14 cellular contexts compared by ENCODE assay signal in the genomic region with DNA sequence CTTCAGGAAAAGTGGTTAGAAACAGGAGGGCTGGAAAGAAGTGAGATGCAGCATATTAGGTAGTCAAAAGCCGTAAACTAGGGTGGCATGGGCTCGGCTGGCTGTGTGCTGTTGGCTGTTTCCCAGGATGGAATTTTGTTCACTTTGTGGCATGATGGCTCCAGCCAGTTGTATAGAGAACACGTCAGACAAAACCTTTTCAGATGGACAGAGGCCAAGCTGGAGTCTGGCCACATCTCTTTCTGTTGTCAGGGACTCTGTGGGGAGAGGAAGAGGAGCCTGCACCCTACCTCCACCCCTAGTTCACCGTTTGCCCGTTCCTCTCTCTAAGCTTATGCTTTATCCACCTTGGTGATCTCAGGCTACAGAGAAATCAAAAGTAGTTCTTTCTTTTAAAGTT. TPM values are rescaled to one million over a fixed set of nuclear protein-coding genes. Genes with fewer than 3 reads are reported as not detected.
DNase-seq lines count a peak whose midpoint lies in the region; ATAC-seq lines count a peak whose summit lies in the region.
"Had no signal": no experiment of that assay in that cellular context is flagged by ENCODE, and none has a peak within 500 bp of the region (broad histone marks: within the 10 kb centered on the region; RNA-seq: fewer than 3 reads in every experiment).

No MANE protein-coding gene starts in this region.

- DNase-seq in NCI-H748 (lab: John Stamatoyannopoulos, UW; ENCODE audit: unreplicated experiment) (peak; percentile 66), NCI-H748 treated with DMSO at 0.1 percent for 48 hours (lab: John Stamatoyannopoulos, UW) (no peak), dermis blood vessel endothelial cell (peak; percentile 28), medulla oblongata (ENCODE audit: extremely low spot score) (peak; percentile 61), ureter (ENCODE audit: low spot score) (peak; percentile 64), SW480 (ENCODE audit: low spot score) (no peak)
- no peak for DNase-seq in stimulated activated naive CD8-positive, alpha-beta T cell treated with anti-CD3 and anti-CD28 coated beads, Interleukin-15, Interleukin-2, amounts not matched to agents 100 U/mL and 50 U/mL, for 24 hours
- DNase-seq in activated naive CD4-positive, alpha-beta T cell treated with anti-CD3 and anti-CD28 coated beads, Interleukin-2, amount 50 U/mL, for 72 hours (ENCODE audit: low spot score in 2 of 2): no peak
- DNase-seq: activated T-cell treated with anti-CD3 and anti-CD28 coated beads, Interleukin-2, amount 50 U/mL, for 4 hours; endodermal cell; kidney glomerular epithelial cell; NCI-H69; stimulated activated naive CD4-positive, alpha-beta T cell; T-helper 9 cell had no signal

- ATAC-seq in stimulated activated naive CD8-positive, alpha-beta T cell treated with anti-CD3 and anti-CD28 coated beads, Interleukin-15, Interleukin-2, amounts not matched to agents 100 U/mL and 50 U/mL, for 24 hours: no peak
- ATAC-seq in activated naive CD4-positive, alpha-beta T cell treated with anti-CD3 and anti-CD28 coated beads, Interleukin-2, amount 50 U/mL, for 72 hours: no peak
- ATAC-seq: activated T-cell treated with anti-CD3 and anti-CD28 coated beads, Interleukin-2, amount 50 U/mL, for 4 hours had no signal

- H3K36me3 Mint-ChIP-seq in activated naive CD4-positive, alpha-beta T cell treated with anti-CD3 and anti-CD28 coated beads, Interleukin-2, amount 50 U/mL, for 72 hours: peaks cover 7 to 8% of the 10 kb centered on the region in 2 donors

- H3K27ac Mint-ChIP-seq in activated naive CD4-positive, alpha-beta T cell treated with anti-CD3 and anti-CD28 coated beads, Interleukin-2, amount 50 U/mL, for 72 hours: no peak overlapping the region
- H3K27ac Mint-ChIP-seq: endodermal cell had no signal

- no peaks in the 10 kb centered on the region for H3K9me3 Mint-ChIP-seq in activated naive CD4-positive, alpha-beta T cell treated with anti-CD3 and anti-CD28 coated beads, Interleukin-2, amount 50 U/mL, for 72 hours
- H3K9me3 Mint-ChIP-seq: activated T-cell treated with anti-CD3 and anti-CD28 coated beads, Interleukin-2, amount 50 U/mL, for 4 hours; endodermal cell had no signal

RNA-seq across cellular contexts. Expression of gene C6orf89, which starts 22.0 kb away (rescaled TPM):
- total RNA-seq in dermis blood vessel endothelial cell (27.7 and 35.8 TPM in 2 replicates), ureter (71.4 TPM)
- total RNA-seq in activated naive CD4-positive, alpha-beta T cell treated with anti-CD3 and anti-CD28 coated beads, Interleukin-2, amount 50 U/mL, for 72 hours: 10 to 100 TPM; 31.6 to 31.9 TPM

RNA-seq across cellular contexts. Expression of gene PPIL1, which starts 33.2 kb away (rescaled TPM):
- total RNA-seq in dermis blood vessel endothelial cell (21.3 and 26.9 TPM in 2 replicates), ureter (39.1 TPM)
- total RNA-seq in activated naive CD4-positive, alpha-beta T cell treated with anti-CD3 and anti-CD28 coated beads, Interleukin-2, amount 50 U/mL, for 72 hours: 10 to 100 TPM; 23.4 to 44.3 TPM

RNA-seq across cellular contexts. Expression of gene PI16, which starts 46.8 kb away (rescaled TPM):
- total RNA-seq in dermis blood vessel endothelial cell (not detected in 2 replicates), ureter (15.4 TPM)
- 1 to 10 TPM in 1 of 2 donors, under 1 TPM in 1; 0.30 to 1.7 TPM for total RNA-seq in activated naive CD4-positive, alpha-beta T cell treated with anti-CD3 and anti-CD28 coated beads, Interleukin-2, amount 50 U/mL, for 72 hours
- total RNA-seq: activated T-cell treated with anti-CD3 and anti-CD28 coated beads, Interleukin-2, amount 50 U/mL, for 4 hours; endodermal cell had no signal

Comparison
In these comparisons a context has a peak if more than half of its experiments do, and no peak if none do; other contexts are left out.
1. DNase-seq: peak in NCI-H748 (single experiment), dermis blood vessel endothelial cell (single experiment), medulla oblongata (single experiment) and ureter (single experiment); none in NCI-H748 treated with DMSO at 0.1 percent for 48 hours (single experiment), SW480 (single experiment), stimulated activated naive CD8-positive, alpha-beta T cell treated with anti-CD3 and anti-CD28 coated beads, Interleukin-15, Interleukin-2, amounts not matched to agents 100 U/mL and 50 U/mL, for 24 hours (single experiment) and activated naive CD4-positive, alpha-beta T cell treated with anti-CD3 and anti-CD28 coated beads, Interleukin-2, amount 50 U/mL, for 72 hours (0 of 2).